1 cellular context compared by ENCODE assay signal in the genomic region with DNA sequence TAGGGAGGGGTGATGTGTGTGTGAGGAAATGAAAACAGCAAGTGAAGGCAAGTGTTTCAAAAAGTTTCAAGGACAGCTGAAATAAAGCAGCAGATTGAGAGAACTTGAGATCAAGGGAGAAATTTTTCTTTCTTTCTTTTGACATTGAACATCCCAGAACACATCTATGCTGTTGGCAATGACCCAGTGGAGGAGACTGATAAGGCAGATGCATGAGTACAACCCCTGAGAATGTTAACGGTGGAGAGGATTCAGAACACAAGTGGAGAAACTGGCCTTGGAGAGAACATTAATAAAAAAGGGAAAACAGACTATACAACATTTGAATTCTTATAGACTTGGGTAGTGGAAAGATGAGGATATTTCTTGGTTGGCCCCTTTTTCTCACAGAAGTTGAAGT.
TF ChIP-seq lines count a peak whose summit lies in the region.

No MANE protein-coding gene starts in this region.

TF ChIP-seq in IMR-90, 13 proteins besides CTCF, POLR2A, EP300 and RAD21:
- no peak for TF ChIP-seq NFE2L2 (IDR thresholded peaks at IDR 0.05; ENCODE audit: low read depth, low read length)
- TF ChIP-seq SMC3 (IDR thresholded peaks at IDR 0.05; ENCODE audit: low read depth, low read length): no peak
- TF ChIP-seq MAFK (IDR thresholded peaks at IDR 0.05; ENCODE audit: low read depth, low read length): no peak
- TF ChIP-seq, protein P1, sequence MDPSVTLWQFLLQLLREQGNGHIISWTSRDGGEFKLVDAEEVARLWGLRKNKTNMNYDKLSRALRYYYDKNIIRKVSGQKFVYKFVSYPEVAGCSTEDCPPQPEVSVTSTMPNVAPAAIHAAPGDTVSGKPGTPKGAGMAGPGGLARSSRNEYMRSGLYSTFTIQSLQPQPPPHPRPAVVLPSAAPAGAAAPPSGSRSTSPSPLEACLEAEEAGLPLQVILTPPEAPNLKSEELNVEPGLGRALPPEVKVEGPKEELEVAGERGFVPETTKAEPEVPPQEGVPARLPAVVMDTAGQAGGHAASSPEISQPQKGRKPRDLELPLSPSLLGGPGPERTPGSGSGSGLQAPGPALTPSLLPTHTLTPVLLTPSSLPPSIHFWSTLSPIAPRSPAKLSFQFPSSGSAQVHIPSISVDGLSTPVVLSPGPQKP (IDR thresholded peaks at IDR 0.05; ENCODE audit: borderline replicate concordance, low read depth, low read length): no peak
- TF ChIP-seq MAZ (IDR thresholded peaks at IDR 0.05; ENCODE audit: borderline replicate concordance, low read depth, low read length): no peak
